In genomic region chr2:113305764-113306163, GRCh38 we compare ENCODE assay signal across 2 cellular contexts. TPM values are rescaled to one million over a fixed set of nuclear protein-coding genes. Genes with fewer than 3 reads are reported as not detected.
"Had no signal": no experiment of that assay in that cellular context is flagged by ENCODE, and none has a peak within 500 bp of the region (broad histone marks: within the 10 kb centered on the region; RNA-seq: fewer than 3 reads in every experiment).

No MANE protein-coding gene starts in this region.

RNA-seq across cellular contexts. Expression of gene PAX8, which starts 27.0 kb away (rescaled TPM):
- total RNA-seq: cardiac muscle cell, SJSA1 had no signal
- polyA plus RNA-seq: cardiac muscle cell had no signal
